10 cellular contexts compared by ENCODE assay signal in genomic region chr1:147169840-147170674, GRCh38. TPM values are rescaled to one million over a fixed set of nuclear protein-coding genes. Genes with fewer than 3 reads are reported as not detected.
A peak's percentile ranks its signal among the peaks of the same experiment; 100 is the strongest.
DNase-seq lines count a peak whose midpoint lies in the region; ATAC-seq and TF ChIP-seq lines count a peak whose summit lies in the region.
"Had no signal": no experiment of that assay in that cellular context is flagged by ENCODE, and none has a peak within 500 bp of the region (broad histone marks: within the 10 kb centered on the region; RNA-seq: fewer than 3 reads in every experiment).

No MANE protein-coding gene starts in this region.

- peak overlapping the region; percentile 83 for H3K4me2 ChIP-seq in Loucy (ENCODE audit: low read depth, low read length, poor library complexity, severe bottlenecking)

- H3K4me3 Mint-ChIP-seq in CD4-positive, alpha-beta T cell, result peak overlapping the region; percentile 97
- peak overlapping the region; percentile 49 for H3K4me3 Mint-ChIP-seq in natural killer cell

- peaks cover 5% of the 10 kb centered on the region; the same call in 1 of the 2 replicates for H3K36me3 ChIP-seq in Loucy (ENCODE audit: insufficient read depth, low read length)

- H3F3A ChIP-seq in Loucy (ENCODE audit: low read depth), result no peaks in the 10 kb centered on the region

- peaks cover 53% of the 10 kb centered on the region for H3K36me3 Mint-ChIP-seq in CD4-positive, alpha-beta T cell (ENCODE audit: low read depth)
- H3K36me3 Mint-ChIP-seq in natural killer cell, result no peaks in the 10 kb centered on the region

- CTCF ChIA-PET in CD4-positive, alpha-beta T cell (lab: Charles Lee), result interaction anchor here (0.7 to 4.1 kb wide), 2 partner anchors 12 to 72 kb away, joined by 3 to 31 read pairs; partner anchors contain the start of gene CHD1L

- no peak for DNase-seq in CD4-positive, alpha-beta T cell
- peak; percentile 2 for DNase-seq in cerebellar cortex (ENCODE audit: low spot score)
- DNase-seq in natural killer cell, result no peak
- no peak for DNase-seq in NCI-H774 (lab: John Stamatoyannopoulos, UW)
- DNase-seq in amniotic stem cell (lab: John Stamatoyannopoulos, UW), result no peak
- no peak for DNase-seq in C1 segment of cervical spinal cord (lab: John Stamatoyannopoulos, UW)
- DNase-seq: NCI-H1417 treated with DMSO at 0.1 percent for 48 hours; stimulated activated CD4-positive, alpha-beta T cell treated with anti-CD3 and anti-CD28 coated beads, Interleukin-12 subunit alpha, Interleukin-12 subunit beta, amount 100 ng/mL, for 4 hours had no signal

- no peak overlapping the region for H3K27ac Mint-ChIP-seq in CD4-positive, alpha-beta T cell
- H3K27ac Mint-ChIP-seq in natural killer cell, result no peak overlapping the region

- no peaks in the 10 kb centered on the region for H3K9me2 ChIP-seq in Loucy (replicated peaks; ENCODE audit: low read depth, low read length)

- ATAC-seq in CD4-positive, alpha-beta T cell (ENCODE audit: poor library complexity), result no peak
- ATAC-seq in natural killer cell (no peak), HG02571 (IDR thresholded peaks at IDR 0.05; ENCODE audit: unreplicated experiment) (no peak)

- H3K27ac ChIP-seq in CD4-positive, alpha-beta T cell (ENCODE audit: low read depth, low read length), result no peak overlapping the region

- H3K9me3 Mint-ChIP-seq in CD4-positive, alpha-beta T cell, result no peaks in the 10 kb centered on the region
- no peaks in the 10 kb centered on the region for H3K9me3 Mint-ChIP-seq in natural killer cell

- peaks cover 59% of the 10 kb centered on the region for H3K4me1 ChIP-seq in Loucy (ENCODE audit: insufficient read depth, low read length, poor library complexity, severe bottlenecking)

- H3K27me3 Mint-ChIP-seq in CD4-positive, alpha-beta T cell, result no peaks in the 10 kb centered on the region
- no peaks in the 10 kb centered on the region for H3K27me3 Mint-ChIP-seq in natural killer cell (ENCODE audit: low read depth in 2 of 2)

- no peak overlapping the region for H2AFZ ChIP-seq in Loucy (ENCODE audit: low read length)

- no peaks in the 10 kb centered on the region for H3K27me3 ChIP-seq in CD4-positive, alpha-beta T cell (ENCODE audit: control insufficient read depth, insufficient read depth, low read length)
- H3K27me3 ChIP-seq in Loucy (ENCODE audit: insufficient read depth, low read length, poor library complexity, severe bottlenecking), result no peaks in the 10 kb centered on the region

- intact Hi-C loops in CD4-positive, alpha-beta T cell (cut with DNase I, micrococcal nuclease), result loop anchor here in 1 of 2 experiments (5.0 kb wide), 1 partner anchor 57 kb away; the partner anchor contains the start of gene FMO5
- intact Hi-C loops in natural killer cell (cut with micrococcal nuclease), result no loop called here

- peaks cover 54% of the 10 kb centered on the region for H3K4me1 Mint-ChIP-seq in CD4-positive, alpha-beta T cell (ENCODE audit: low read depth)
- peaks cover 30 to 51% of the 10 kb centered on the region in 2 donors for H3K4me1 Mint-ChIP-seq in natural killer cell

- TF ChIP-seq CTCF in CD4-positive, alpha-beta T cell (IDR thresholded peaks at IDR 0.05), result no peak
- TF ChIP-seq CTCF in Loucy (conservative IDR thresholded peaks at IDR 0.05; ENCODE audit: low read length) (no peak), natural killer cell (IDR thresholded peaks at IDR 0.05) (no peak)

- H3K9ac ChIP-seq in Loucy (ENCODE audit: low read depth, low read length, poor library complexity, severe bottlenecking), result peak overlapping the region; percentile 91

- POLR2A ChIA-PET in CD4-positive, alpha-beta T cell (lab: Charles Lee), result interaction anchor here (3.9 kb wide), 1 partner anchor 73 kb away, joined by 49 read pairs; the partner anchor contains the start of gene CHD1L

- H3K4me3 ChIP-seq in Loucy (ENCODE audit: low read length, poor library complexity, severe bottlenecking), result peak overlapping the region; percentile 87

- H3K9me3 ChIP-seq in CD4-positive, alpha-beta T cell (ENCODE audit: control insufficient read depth, low read length), result no peaks in the 10 kb centered on the region
- H3K9me3 ChIP-seq in Loucy (ENCODE audit: insufficient read depth, low read depth, low read length), result no peaks in the 10 kb centered on the region

- H4K20me1 ChIP-seq in Loucy (ENCODE audit: insufficient read depth, low read length, poor library complexity, severe bottlenecking), result no peaks in the 10 kb centered on the region

- peaks cover 63% of the 10 kb centered on the region for H3K79me2 ChIP-seq in Loucy (ENCODE audit: insufficient read depth, low read length)

RNA-seq across cellular contexts. Expression of gene PRKAB2, which starts 2.2 kb away (rescaled TPM):
- 1 to 10 TPM; 7.4 to 9.6 TPM for total RNA-seq in CD4-positive, alpha-beta T cell
- 10 to 100 TPM; 15.1 to 19.1 (median 16.0) TPM for total RNA-seq in natural killer cell

RNA-seq across cellular contexts. Expression of gene FMO5, which starts 55.1 kb away (rescaled TPM):
- under 1 TPM; 0.41 to 0.67 TPM for total RNA-seq in CD4-positive, alpha-beta T cell
- 1 to 10 TPM; 5.8 to 6.0 (median 6.0) TPM for total RNA-seq in natural killer cell

Comparison
In these comparisons a context has a peak if more than half of its experiments do, and no peak if none do; other contexts are left out.
1. RNA of gene FMO5, which starts 55.1 kb away (total RNA-seq): 5.8 to 6.0 TPM in natural killer cell; 0.41 to 0.67 TPM in CD4-positive, alpha-beta T cell; every median in the first group is over 4 times any median in the second.